Comparison of ENCODE assay signal across 1 cellular context in the genomic region with DNA sequence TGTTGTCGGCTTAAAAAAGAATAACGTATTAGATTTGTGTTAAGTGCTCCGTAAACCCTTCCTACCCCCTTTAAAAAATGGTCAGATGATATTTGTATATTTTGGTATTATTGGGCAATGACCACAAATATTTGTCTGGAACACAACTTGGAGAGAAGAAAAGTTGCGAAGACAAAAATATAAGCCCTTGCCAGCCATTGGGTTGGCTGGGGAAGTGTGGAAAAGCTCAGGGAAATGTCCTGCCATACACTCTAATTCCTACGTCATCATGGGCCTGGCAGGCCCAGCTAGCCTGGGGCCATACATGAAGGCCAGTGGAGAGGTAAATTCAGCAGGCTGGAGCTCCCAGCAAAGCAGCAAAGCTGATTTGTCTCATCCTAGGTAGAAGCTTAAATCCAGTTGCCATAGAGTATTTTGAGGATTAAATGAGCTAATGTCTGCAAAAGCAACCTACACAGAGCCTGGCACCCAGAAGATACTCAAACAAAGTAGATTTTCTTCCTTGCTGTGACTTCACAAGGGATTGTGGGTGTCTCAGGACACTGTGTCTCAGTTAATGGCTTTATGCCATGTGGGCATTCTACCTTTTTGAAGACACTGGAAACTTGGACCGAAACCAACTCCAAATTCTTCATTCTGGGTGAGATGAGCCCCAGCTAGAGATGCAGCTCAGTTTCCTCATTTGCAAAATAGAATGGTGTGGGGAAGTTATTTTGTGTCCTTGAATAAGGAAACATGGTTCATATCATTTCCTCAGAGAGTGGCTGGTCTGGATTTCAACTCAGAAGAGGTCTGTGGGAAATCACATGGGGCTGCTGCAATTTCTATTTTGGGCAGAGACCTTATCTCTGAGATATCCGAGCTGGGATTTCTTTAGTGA.
TF ChIP-seq lines count a peak whose summit lies in the region.

No MANE protein-coding gene starts in this region.

TF ChIP-seq in A549, 52 proteins besides CTCF, POLR2A, EP300 and RAD21:
- no peak for TF ChIP-seq POLR2AphosphoS2 (conservative IDR thresholded peaks at IDR 0.05; ENCODE audit: low read length)
